In genomic region chr20:1688886-1689538, GRCh38 we compare ENCODE assay signal across 20 cellular contexts. TPM values are rescaled to one million over a fixed set of nuclear protein-coding genes. Genes with fewer than 3 reads are reported as not detected.
"Had no signal": no experiment of that assay in that cellular context is flagged by ENCODE, and none has a peak within 500 bp of the region (broad histone marks: within the 10 kb centered on the region; RNA-seq: fewer than 3 reads in every experiment).

No MANE protein-coding gene starts in this region.

- H3K4me3 Mint-ChIP-seq: stimulated activated memory B cell treated with anti-CD40 and anti-IgM and Interleukin-4, amounts not matched to agents 10 μg/mL and 1 μg/mL and 100 μg/mL, for 72 hours; type B pancreatic cell had no signal

- ATAC-seq: effector memory CD8-positive, alpha-beta T cell; heart left ventricle; left lobe of liver; naive thymus-derived CD8-positive, alpha-beta T cell; pancreas; stimulated activated memory B cell treated with anti-CD40 and anti-IgM and Interleukin-4, amounts not matched to agents 10 μg/mL and 1 μg/mL and 100 μg/mL, for 72 hours had no signal

- H3K27ac ChIP-seq: heart left ventricle, pancreas, VCaP had no signal

- H3K36me3 ChIP-seq: heart left ventricle, pancreas had no signal

- H3K36me3 Mint-ChIP-seq: stimulated activated memory B cell treated with anti-CD40 and anti-IgM and Interleukin-4, amounts not matched to agents 10 μg/mL and 1 μg/mL and 100 μg/mL, for 72 hours; type B pancreatic cell had no signal

- DNase-seq: activated CD4-positive, alpha-beta T cell treated with anti-CD3 and anti-CD28 coated beads for 1 hour; activated CD8-positive, alpha-beta memory T cell treated with anti-CD3 and anti-CD28 coated beads, Interleukin-2, amount 50 U/mL, for 48 hours; dermis blood vessel endothelial cell; effector memory CD8-positive, alpha-beta T cell; heart left ventricle; naive thymus-derived CD8-positive, alpha-beta T cell; pancreas; stimulated activated CD4-positive, alpha-beta T cell treated with anti-CD3 and anti-CD28 coated beads, Interleukin-2, amount 100 ng/mL, for 24 hours; T-helper 9 cell had no signal

- H3K4me1 ChIP-seq: heart left ventricle, pancreas had no signal

- H3K27me3 ChIP-seq: pancreas had no signal

- H3K9me3 Mint-ChIP-seq: effector memory CD8-positive, alpha-beta T cell; stimulated activated memory B cell treated with anti-CD40 and anti-IgM and Interleukin-4, amounts not matched to agents 10 μg/mL and 1 μg/mL and 100 μg/mL, for 72 hours; type B pancreatic cell had no signal

- H3K27ac Mint-ChIP-seq: effector memory CD8-positive, alpha-beta T cell; stimulated activated memory B cell treated with anti-CD40 and anti-IgM and Interleukin-4, amounts not matched to agents 10 μg/mL and 1 μg/mL and 100 μg/mL, for 72 hours; type B pancreatic cell had no signal

- H3K9me3 ChIP-seq: heart left ventricle, pancreas had no signal

- H3K4me3 ChIP-seq: heart left ventricle, pancreas had no signal

- H3K27me3 Mint-ChIP-seq: effector memory CD8-positive, alpha-beta T cell had no signal

RNA-seq across cellular contexts. Expression of gene SIRPG, which starts 31.4 kb away (rescaled TPM):
- total RNA-seq: astrocyte, bronchial epithelial cell, cerebellum, dermis blood vessel endothelial cell, fibroblast of lung, frontal cortex, left lobe of liver, lung microvascular endothelial cell, SK-MEL-5 had no signal
